18 cellular contexts compared by ENCODE assay signal in the genomic region with DNA sequence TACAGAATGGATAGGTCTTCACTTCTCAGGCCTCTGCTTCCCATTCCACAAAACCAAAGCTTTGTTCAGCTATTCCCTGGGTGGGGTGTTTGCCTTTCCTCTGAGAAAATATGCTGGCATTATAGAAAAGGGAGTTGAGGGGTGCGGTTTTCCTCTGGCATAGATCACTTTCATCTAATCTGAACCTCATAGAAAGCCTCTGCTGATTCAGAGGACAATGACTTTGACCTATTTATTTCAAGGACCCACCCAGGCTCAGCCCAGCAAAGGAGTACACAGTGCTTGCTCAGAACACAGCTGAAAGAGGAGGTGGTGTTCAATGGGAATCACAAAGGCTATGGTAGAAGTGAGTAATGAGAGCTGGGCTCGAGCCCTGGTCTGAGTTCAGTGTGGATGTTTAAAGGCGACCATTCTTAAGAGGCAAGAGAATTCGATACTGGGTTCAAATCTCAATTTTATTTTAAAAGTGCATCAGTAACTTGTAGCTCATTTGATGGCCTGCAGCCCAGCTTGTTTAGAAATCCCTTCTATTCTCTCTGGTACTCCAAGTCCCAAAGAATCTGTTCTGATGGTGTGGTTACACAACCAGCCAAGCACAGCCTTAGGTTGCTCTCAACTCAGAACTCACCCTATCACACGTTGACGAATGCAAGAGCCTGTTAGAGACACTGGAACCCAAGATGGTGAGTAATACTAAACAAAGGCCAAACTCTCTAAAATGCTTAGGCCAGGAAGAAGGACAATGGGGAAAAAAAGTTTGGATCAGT.
A peak's percentile ranks its signal among the peaks of the same experiment; 100 is the strongest.
DNase-seq lines count a peak whose midpoint lies in the region; ATAC-seq and TF ChIP-seq lines count a peak whose summit lies in the region.
"Had no signal": no experiment of that assay in that cellular context is flagged by ENCODE, and none has a peak within 500 bp of the region (broad histone marks: within the 10 kb centered on the region; RNA-seq: fewer than 3 reads in every experiment).

No MANE protein-coding gene starts in this region.

- in situ Hi-C loops in gastrocnemius medialis (cut with MboI; ENCODE audit: low sequenced_read_pairs in 4 of 4) = no loop called here

- H3K36me3 ChIP-seq in gastrocnemius medialis = no peaks in the 10 kb centered on the region
- no peaks in the 10 kb centered on the region for H3K36me3 ChIP-seq in OCI-LY7 (ENCODE audit: insufficient read depth, low read length)
- H3K36me3 ChIP-seq: ascending aorta, neutrophil had no signal

- POLR2A ChIA-PET in OCI-LY7 (lab: Charles Lee) = no interaction called here
- POLR2A ChIA-PET in naive thymus-derived CD8-positive, alpha-beta T cell (lab: Charles Lee) = no interaction called here

- H3K4me1 ChIP-seq in gastrocnemius medialis = peaks cover 0 to 12% of the 10 kb centered on the region in 2 donors
- no peaks in the 10 kb centered on the region for H3K4me1 ChIP-seq in OCI-LY7 (ENCODE audit: insufficient read depth, low read length, poor library complexity, severe bottlenecking)

- no peak for TF ChIP-seq POLR2A in gastrocnemius medialis (IDR thresholded peaks at IDR 0.05)

- no TSS peak for BruUV-seq in OCI-LY7 (replicated peaks; lab: Mats Ljungman, UMichigan)

- H2AFZ ChIP-seq in OCI-LY7 (ENCODE audit: low read length) = no peak overlapping the region

- no peaks in the 10 kb centered on the region for H3K36me3 Mint-ChIP-seq in osteocyte (ENCODE audit: unreplicated experiment)
- H3K36me3 Mint-ChIP-seq in naive thymus-derived CD8-positive, alpha-beta T cell = no peaks in the 10 kb centered on the region

- intact Hi-C loops in gastrocnemius medialis (cut with DNase I; ENCODE audit: low total_unique reads) (no loop called here), OCI-LY7 (cut with micrococcal nuclease; ENCODE audit: unreplicated experiment) (no loop called here)

- TF ChIP-seq CTCF in epithelial cell of esophagus (IDR thresholded peaks at IDR 0.05; ENCODE audit: insufficient read depth, low read depth, low read length, missing control alignments) = no peak
- TF ChIP-seq CTCF in gastrocnemius medialis (IDR thresholded peaks at IDR 0.05 in 4 of 5, conservative IDR thresholded peaks at IDR 0.05 in 1 of 5) = no peak
- no peak for TF ChIP-seq CTCF in osteocyte (IDR thresholded peaks at IDR 0.05)
- TF ChIP-seq CTCF in OCI-LY7 (conservative IDR thresholded peaks at IDR 0.05; ENCODE audit: low read length) = no peak

- H4K20me1 ChIP-seq in OCI-LY7 (ENCODE audit: insufficient read depth, low read length) = no peaks in the 10 kb centered on the region

- H3K9me3 ChIP-seq in gastrocnemius medialis = no peaks in the 10 kb centered on the region
- no peaks in the 10 kb centered on the region for H3K9me3 ChIP-seq in OCI-LY7 (ENCODE audit: low read length)
- H3K9me3 ChIP-seq: ascending aorta, neutrophil, SK-N-SH had no signal

- no peak overlapping the region for H3K4me3 ChIP-seq in epithelial cell of esophagus (ENCODE audit: low read length)
- peak overlapping the region in 1 of 4 donors; percentile 20 for H3K4me3 ChIP-seq in gastrocnemius medialis
- H3K4me3 ChIP-seq in OCI-LY7 (ENCODE audit: low read depth, low read length, poor library complexity, severe bottlenecking) = no peak overlapping the region
- H3K4me3 ChIP-seq: ascending aorta had no signal

- H3K9me2 ChIP-seq in OCI-LY7 (ENCODE audit: insufficient read depth, low read length) = no peaks in the 10 kb centered on the region
- H3K9me2 ChIP-seq: SK-N-SH had no signal

- H3K4me2 ChIP-seq in OCI-LY7 (ENCODE audit: low read length) = no peak overlapping the region
- H3K4me2 ChIP-seq: SK-N-SH had no signal

- no peaks in the 10 kb centered on the region for H3K27me3 Mint-ChIP-seq in osteocyte (ENCODE audit: unreplicated experiment)
- no peaks in the 10 kb centered on the region for H3K27me3 Mint-ChIP-seq in naive thymus-derived CD8-positive, alpha-beta T cell
- H3K27me3 Mint-ChIP-seq: activated CD8-positive, alpha-beta T cell treated with anti-CD3 and anti-CD28 coated beads for 36 hours had no signal

- H3K27ac ChIP-seq in gastrocnemius medialis (peak overlapping the region; percentile 70 to 80 (median 72)), OCI-LY7 (ENCODE audit: low read depth, low read length, poor library complexity, severe bottlenecking) (no peak overlapping the region)
- H3K27ac ChIP-seq: neutrophil had no signal

- H3K27ac Mint-ChIP-seq in osteocyte (ENCODE audit: unreplicated experiment) = no peak overlapping the region
- H3K27ac Mint-ChIP-seq in naive thymus-derived CD8-positive, alpha-beta T cell = no peak overlapping the region
- H3K27ac Mint-ChIP-seq: activated CD8-positive, alpha-beta T cell treated with anti-CD3 and anti-CD28 coated beads for 36 hours; activated T-helper 1 cell treated with anti-CD3 and anti-CD28 coated beads, Interleukin-12 subunit alpha, Interleukin-12 subunit beta, Interleukin-2, Interleukin-4 antibody, amounts not matched to agents 30 ng/mL and 10 ng/mL and 1 ng/mL, durations not matched to agents 14 hours and 24 hours and 36 hours had no signal

- no peaks in the 10 kb centered on the region for H3K79me2 ChIP-seq in OCI-LY7 (ENCODE audit: insufficient read depth, low read depth, low read length)

- CTCF ChIA-PET in OCI-LY7 (lab: Charles Lee; ENCODE audit: unreplicated experiment) = no interaction called here

- peaks cover 6% of the 10 kb centered on the region for H3K4me1 Mint-ChIP-seq in osteocyte (ENCODE audit: unreplicated experiment)
- H3K4me1 Mint-ChIP-seq in naive thymus-derived CD8-positive, alpha-beta T cell = no peaks in the 10 kb centered on the region

- no peak overlapping the region for H3K4me3 Mint-ChIP-seq in osteocyte (ENCODE audit: unreplicated experiment)
- no peak overlapping the region for H3K4me3 Mint-ChIP-seq in naive thymus-derived CD8-positive, alpha-beta T cell
- H3K4me3 Mint-ChIP-seq: activated CD8-positive, alpha-beta T cell treated with anti-CD3 and anti-CD28 coated beads for 36 hours; activated T-helper 1 cell treated with anti-CD3 and anti-CD28 coated beads, Interleukin-12 subunit alpha, Interleukin-12 subunit beta, Interleukin-2, Interleukin-4 antibody, amounts not matched to agents 30 ng/mL and 10 ng/mL and 1 ng/mL, durations not matched to agents 14 hours and 24 hours and 36 hours had no signal

- H3K9me3 Mint-ChIP-seq in osteocyte (ENCODE audit: unreplicated experiment) = no peaks in the 10 kb centered on the region
- H3K9me3 Mint-ChIP-seq in naive thymus-derived CD8-positive, alpha-beta T cell = peaks cover 0 to 3% (median 0%) of the 10 kb centered on the region in 9 donors
- H3K9me3 Mint-ChIP-seq: activated CD8-positive, alpha-beta T cell treated with anti-CD3 and anti-CD28 coated beads for 36 hours; activated T-helper 1 cell treated with anti-CD3 and anti-CD28 coated beads, Interleukin-12 subunit alpha, Interleukin-12 subunit beta, Interleukin-2, Interleukin-4 antibody, amounts not matched to agents 30 ng/mL and 10 ng/mL and 1 ng/mL, durations not matched to agents 14 hours and 24 hours and 36 hours had no signal

- peak; percentile 94 to 96 for ATAC-seq in gastrocnemius medialis
- ATAC-seq in naive thymus-derived CD8-positive, alpha-beta T cell = no peak
- ATAC-seq: activated CD8-positive, alpha-beta T cell treated with anti-CD3 and anti-CD28 coated beads for 36 hours had no signal

- peak; percentile 19 for DNase-seq in Daoy (ENCODE audit: low read depth)
- DNase-seq in epithelial cell of esophagus (ENCODE audit: low read depth) = peak; percentile 5
- peak; percentile 11 for DNase-seq in inferior parietal cortex (ENCODE audit: extremely low spot score)
- DNase-seq in gastrocnemius medialis = peak; percentile 40 to 73
- DNase-seq in osteocyte (ENCODE audit: extremely low spot score, unreplicated experiment) = no peak
- DNase-seq in OCI-LY7 (ENCODE audit: low spot score) = no peak
- DNase-seq in SW 1271 (lab: John Stamatoyannopoulos, UW) = no peak
- DNase-seq in naive thymus-derived CD8-positive, alpha-beta T cell = no peak
- DNase-seq: ACHN; activated CD8-positive, alpha-beta T cell treated with anti-CD3 and anti-CD28 coated beads for 36 hours; dermis blood vessel endothelial cell; Karpas-422; NCI-H146; NCI-H510A; SK-N-SH had no signal

- no peaks in the 10 kb centered on the region for H3K27me3 ChIP-seq in gastrocnemius medialis
- H3K27me3 ChIP-seq: ascending aorta, neutrophil had no signal

Comparison
In these comparisons a context has a peak if more than half of its experiments do, and no peak if none do; other contexts are left out.
1. DNase-seq: peak in Daoy (single experiment), epithelial cell of esophagus (single experiment), inferior parietal cortex (single experiment) and gastrocnemius medialis (2 of 2); none in osteocyte (single experiment), OCI-LY7 (single experiment), SW 1271 (0 of 2) and naive thymus-derived CD8-positive, alpha-beta T cell (0 of 10).
2. ATAC-seq: peak in gastrocnemius medialis (2 of 2); none in naive thymus-derived CD8-positive, alpha-beta T cell (0 of 2).